ENCODE assay signal across 1 cellular context in genomic region chr16:89365996-89366395, GRCh38.
TF ChIP-seq lines count a peak whose summit lies in the region.

No MANE protein-coding gene starts in this region.

TF ChIP-seq in WTC11, 78 proteins besides CTCF, POLR2A, EP300 and RAD21 (continued from another document):
- TF ChIP-seq, protein P1, sequence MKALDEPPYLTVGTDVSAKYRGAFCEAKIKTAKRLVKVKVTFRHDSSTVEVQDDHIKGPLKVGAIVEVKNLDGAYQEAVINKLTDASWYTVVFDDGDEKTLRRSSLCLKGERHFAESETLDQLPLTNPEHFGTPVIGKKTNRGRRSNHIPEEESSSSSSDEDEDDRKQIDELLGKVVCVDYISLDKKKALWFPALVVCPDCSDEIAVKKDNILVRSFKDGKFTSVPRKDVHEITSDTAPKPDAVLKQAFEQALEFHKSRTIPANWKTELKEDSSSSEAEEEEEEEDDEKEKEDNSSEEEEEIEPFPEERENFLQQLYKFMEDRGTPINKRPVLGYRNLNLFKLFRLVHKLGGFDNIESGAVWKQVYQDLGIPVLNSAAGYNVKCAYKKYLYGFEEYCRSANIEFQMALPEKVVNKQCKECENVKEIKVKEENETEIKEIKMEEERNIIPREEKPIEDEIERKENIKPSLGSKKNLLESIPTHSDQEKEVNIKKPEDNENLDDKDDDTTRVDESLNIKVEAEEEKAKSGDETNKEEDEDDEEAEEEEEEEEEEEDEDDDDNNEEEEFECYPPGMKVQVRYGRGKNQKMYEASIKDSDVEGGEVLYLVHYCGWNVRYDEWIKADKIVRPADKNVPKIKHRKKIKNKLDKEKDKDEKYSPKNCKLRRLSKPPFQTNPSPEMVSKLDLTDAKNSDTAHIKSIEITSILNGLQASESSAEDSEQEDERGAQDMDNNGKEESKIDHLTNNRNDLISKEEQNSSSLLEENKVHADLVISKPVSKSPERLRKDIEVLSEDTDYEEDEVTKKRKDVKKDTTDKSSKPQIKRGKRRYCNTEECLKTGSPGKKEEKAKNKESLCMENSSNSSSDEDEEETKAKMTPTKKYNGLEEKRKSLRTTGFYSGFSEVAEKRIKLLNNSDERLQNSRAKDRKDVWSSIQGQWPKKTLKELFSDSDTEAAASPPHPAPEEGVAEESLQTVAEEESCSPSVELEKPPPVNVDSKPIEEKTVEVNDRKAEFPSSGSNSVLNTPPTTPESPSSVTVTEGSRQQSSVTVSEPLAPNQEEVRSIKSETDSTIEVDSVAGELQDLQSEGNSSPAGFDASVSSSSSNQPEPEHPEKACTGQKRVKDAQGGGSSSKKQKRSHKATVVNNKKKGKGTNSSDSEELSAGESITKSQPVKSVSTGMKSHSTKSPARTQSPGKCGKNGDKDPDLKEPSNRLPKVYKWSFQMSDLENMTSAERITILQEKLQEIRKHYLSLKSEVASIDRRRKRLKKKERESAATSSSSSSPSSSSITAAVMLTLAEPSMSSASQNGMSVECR (CRISPR knock-in tag; IDR thresholded peaks at IDR 0.05; ENCODE audit: borderline replicate concordance): no peak
- TF ChIP-seq CREM (CRISPR knock-in tag; IDR thresholded peaks at IDR 0.05) (no peak), AFF4 (CRISPR knock-in tag; IDR thresholded peaks at IDR 0.05; ENCODE audit: borderline replicate concordance) (no peak), NFATC4 (CRISPR knock-in tag; IDR thresholded peaks at IDR 0.05) (no peak)
- TF ChIP-seq, protein P2, sequence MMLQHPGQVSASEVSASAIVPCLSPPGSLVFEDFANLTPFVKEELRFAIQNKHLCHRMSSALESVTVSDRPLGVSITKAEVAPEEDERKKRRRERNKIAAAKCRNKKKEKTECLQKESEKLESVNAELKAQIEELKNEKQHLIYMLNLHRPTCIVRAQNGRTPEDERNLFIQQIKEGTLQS (CRISPR knock-in tag; conservative IDR thresholded peaks at IDR 0.05): no peak
